Comparison of ENCODE assay signal across 1 cellular context in the genomic region with DNA sequence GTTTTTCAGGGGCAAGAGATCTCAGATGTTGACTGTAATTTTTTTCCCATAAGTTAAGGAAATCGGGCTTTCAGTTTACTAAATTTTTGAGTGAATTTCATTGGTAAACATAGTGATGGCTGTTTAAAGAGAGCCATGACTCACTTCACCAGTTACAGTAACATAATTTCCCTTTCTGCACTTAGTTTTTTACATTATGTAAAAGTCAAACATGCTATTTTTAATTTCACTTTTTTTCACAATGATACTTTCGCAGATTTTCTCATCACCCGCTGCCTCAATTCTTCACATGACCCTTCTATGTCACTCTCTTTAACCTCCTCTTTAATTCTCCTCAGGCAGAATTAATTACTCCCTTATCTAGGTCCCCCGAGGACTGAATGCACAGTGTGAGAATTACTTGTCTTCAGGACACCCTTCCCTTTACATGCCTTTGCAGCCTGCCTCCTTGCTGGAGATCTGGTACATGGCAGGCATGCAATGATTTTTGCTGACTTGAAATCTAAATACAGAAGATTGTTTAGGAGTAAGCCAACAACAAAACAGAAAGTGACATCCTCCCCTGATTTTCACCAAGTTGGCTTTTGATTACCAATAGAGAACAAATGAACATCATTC.
TF ChIP-seq lines count a peak whose summit lies in the region.

No MANE protein-coding gene starts in this region.

TF ChIP-seq in HepG2, 621 proteins besides CTCF, POLR2A, EP300 and RAD21 (continued from another document):
- TF ChIP-seq, protein P1, sequence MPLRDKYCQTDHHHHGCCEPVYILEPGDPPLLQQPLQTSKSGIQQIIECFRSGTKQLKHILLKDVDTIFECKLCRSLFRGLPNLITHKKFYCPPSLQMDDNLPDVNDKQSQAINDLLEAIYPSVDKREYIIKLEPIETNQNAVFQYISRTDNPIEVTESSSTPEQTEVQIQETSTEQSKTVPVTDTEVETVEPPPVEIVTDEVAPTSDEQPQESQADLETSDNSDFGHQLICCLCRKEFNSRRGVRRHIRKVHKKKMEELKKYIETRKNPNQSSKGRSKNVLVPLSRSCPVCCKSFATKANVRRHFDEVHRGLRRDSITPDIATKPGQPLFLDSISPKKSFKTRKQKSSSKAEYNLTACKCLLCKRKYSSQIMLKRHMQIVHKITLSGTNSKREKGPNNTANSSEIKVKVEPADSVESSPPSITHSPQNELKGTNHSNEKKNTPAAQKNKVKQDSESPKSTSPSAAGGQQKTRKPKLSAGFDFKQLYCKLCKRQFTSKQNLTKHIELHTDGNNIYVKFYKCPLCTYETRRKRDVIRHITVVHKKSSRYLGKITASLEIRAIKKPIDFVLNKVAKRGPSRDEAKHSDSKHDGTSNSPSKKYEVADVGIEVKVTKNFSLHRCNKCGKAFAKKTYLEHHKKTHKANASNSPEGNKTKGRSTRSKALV (CRISPR knock-in tag; IDR thresholded peaks at IDR 0.05), result no peak
- TF ChIP-seq MEIS1 (CRISPR knock-in tag; IDR thresholded peaks at IDR 0.05; ENCODE audit: borderline replicate concordance) (no peak), SOX6 (IDR thresholded peaks at IDR 0.05) (no peak), SOX6 (CRISPR knock-in tag; IDR thresholded peaks at IDR 0.05) (no peak), NRL (CRISPR knock-in tag; IDR thresholded peaks at IDR 0.05; ENCODE audit: borderline replicate concordance) (no peak), ZNF772 (CRISPR knock-in tag; IDR thresholded peaks at IDR 0.05) (no peak), TBX3 (IDR thresholded peaks at IDR 0.05; ENCODE audit: borderline replicate concordance) (no peak), KLF16 (CRISPR knock-in tag; IDR thresholded peaks at IDR 0.05) (no peak), HNRNPH1 (optimal IDR thresholded peaks at IDR 0.05; ENCODE audit: low read depth, low read length) (no peak)
- TF ChIP-seq, protein P2, sequence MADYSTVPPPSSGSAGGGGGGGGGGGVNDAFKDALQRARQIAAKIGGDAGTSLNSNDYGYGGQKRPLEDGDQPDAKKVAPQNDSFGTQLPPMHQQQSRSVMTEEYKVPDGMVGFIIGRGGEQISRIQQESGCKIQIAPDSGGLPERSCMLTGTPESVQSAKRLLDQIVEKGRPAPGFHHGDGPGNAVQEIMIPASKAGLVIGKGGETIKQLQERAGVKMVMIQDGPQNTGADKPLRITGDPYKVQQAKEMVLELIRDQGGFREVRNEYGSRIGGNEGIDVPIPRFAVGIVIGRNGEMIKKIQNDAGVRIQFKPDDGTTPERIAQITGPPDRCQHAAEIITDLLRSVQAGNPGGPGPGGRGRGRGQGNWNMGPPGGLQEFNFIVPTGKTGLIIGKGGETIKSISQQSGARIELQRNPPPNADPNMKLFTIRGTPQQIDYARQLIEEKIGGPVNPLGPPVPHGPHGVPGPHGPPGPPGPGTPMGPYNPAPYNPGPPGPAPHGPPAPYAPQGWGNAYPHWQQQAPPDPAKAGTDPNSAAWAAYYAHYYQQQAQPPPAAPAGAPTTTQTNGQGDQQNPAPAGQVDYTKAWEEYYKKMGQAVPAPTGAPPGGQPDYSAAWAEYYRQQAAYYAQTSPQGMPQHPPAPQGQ (CRISPR knock-in tag; IDR thresholded peaks at IDR 0.05; ENCODE audit: borderline replicate concordance), result no peak
TF ChIP-seq in HepG2: peak in this region for 0.
